In the genomic region with DNA sequence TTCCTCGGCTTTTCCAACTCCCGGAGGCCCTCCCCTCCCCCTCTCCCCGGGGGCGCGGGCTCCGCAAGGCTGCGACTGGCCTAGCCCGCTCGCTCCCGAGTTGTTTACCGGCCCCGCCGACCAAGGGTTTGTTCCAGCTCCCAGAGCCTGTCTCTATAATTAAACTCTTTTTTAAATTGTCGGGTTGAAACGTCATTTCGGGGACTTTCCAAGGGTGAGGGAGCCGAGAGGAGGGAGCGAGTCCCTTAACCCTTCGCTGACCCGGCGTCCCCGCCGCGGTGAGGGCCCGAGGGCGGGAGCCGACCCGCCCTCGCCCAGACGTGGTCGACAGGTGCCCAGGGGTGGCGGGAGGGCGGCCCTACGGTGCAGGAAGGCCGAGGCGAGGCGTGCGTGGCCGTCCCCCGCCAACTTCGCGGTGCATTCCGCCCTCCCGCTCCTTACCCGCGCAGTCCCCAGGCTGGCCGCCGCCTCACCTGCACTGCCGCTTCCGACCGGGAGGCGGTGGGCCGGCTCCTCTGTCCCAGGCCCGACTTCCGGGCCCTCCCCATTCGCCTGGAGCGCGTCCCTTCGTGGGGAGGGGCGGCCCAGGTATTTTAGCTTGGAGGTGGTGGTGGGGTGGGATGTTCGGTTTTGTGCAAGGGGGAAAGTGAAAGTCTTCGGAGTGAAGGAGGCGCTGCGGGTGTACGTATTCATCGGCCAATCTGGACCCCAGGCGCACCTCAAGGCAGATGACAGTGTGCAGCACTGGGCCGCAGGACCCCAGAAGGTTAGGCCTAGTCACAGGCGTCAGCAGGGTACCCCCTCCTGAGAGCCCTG, we compare ENCODE assay signal across 8 cellular contexts. TPM values are rescaled to one million over a fixed set of nuclear protein-coding genes. Genes with fewer than 3 reads are reported as not detected.
DNase-seq lines count a peak whose midpoint lies in the region; ATAC-seq lines count a peak whose summit lies in the region.

No MANE protein-coding gene starts in this region.

- peaks cover 2% of the 10 kb centered on the region for H3K9me3 ChIP-seq in T-helper 17 cell (ENCODE audit: control insufficient read depth, low read length, poor library complexity, severe bottlenecking)
- H3K9me3 ChIP-seq in iPS-15b (ENCODE audit: control insufficient read depth, insufficient read depth, low read length): no peaks in the 10 kb centered on the region

- H3K9ac ChIP-seq in iPS-15b (ENCODE audit: low read depth, low read length): peak overlapping the region; percentile 97

- H3K27me3 ChIP-seq in iPS-15b (ENCODE audit: control insufficient read depth, insufficient read depth, low read length): no peaks in the 10 kb centered on the region

- peaks cover 43% of the 10 kb centered on the region for H3K4me1 Mint-ChIP-seq in T-helper 17 cell

- peaks cover 18% of the 10 kb centered on the region for H3K4me1 ChIP-seq in iPS-15b (ENCODE audit: control insufficient read depth, insufficient read depth, low read length)

- peak overlapping the region; percentile 63 for H3K4me3 ChIP-seq in iPS-15b (ENCODE audit: low read depth, low read length)
- H3K4me3 ChIP-seq in skeletal muscle cell (ENCODE audit: low read depth, low read length): peak overlapping the region; percentile 99

- peak; percentile 74 for DNase-seq in DMS79 treated with DMSO at 0.1 percent for 48 hours (lab: John Stamatoyannopoulos, UW)
- peak in 65 of 76 experiments; percentile 15 to 79 (median 62) for DNase-seq in HUDEP-2 (lab: John Stamatoyannopoulos, UW; ENCODE audit: unreplicated experiment in 76 of 76)
- peak; percentile 70 to 75 (median 74) for DNase-seq in T-helper 17 cell
- DNase-seq in astrocyte of the hippocampus (ENCODE audit: low read depth, low spot score): peak; percentile 94
- no peak for DNase-seq in skeletal muscle cell (ENCODE audit: low read depth)
- no peak for DNase-seq in AML-193 (lab: John Stamatoyannopoulos, UW)

- H3K27ac Mint-ChIP-seq in T-helper 17 cell: peak overlapping the region; percentile 99

- no peaks in the 10 kb centered on the region for H3K27me3 Mint-ChIP-seq in T-helper 17 cell

- H3K36me3 ChIP-seq in iPS-15b (ENCODE audit: control insufficient read depth, insufficient read depth, low read length): peaks cover 3% of the 10 kb centered on the region

- peak overlapping the region; percentile 96 for H3K4me3 Mint-ChIP-seq in T-helper 17 cell

- peak; percentile 33 for ATAC-seq in GM21367 (IDR thresholded peaks at IDR 0.05; ENCODE audit: unreplicated experiment)
- ATAC-seq in T-helper 17 cell: peak; percentile 51

- H3K36me3 Mint-ChIP-seq in T-helper 17 cell (ENCODE audit: low read depth): peaks cover 9% of the 10 kb centered on the region

RNA-seq across cellular contexts. Expression of a gene that starts 2.9 kb away (rescaled TPM):
- total RNA-seq in T-helper 17 cell: 100 to 1,000 TPM; 217 to 257 TPM

Comparison
In these comparisons a context has a peak if more than half of its experiments do, and no peak if none do; other contexts are left out.
1. DNase-seq: peak in DMS79 treated with DMSO at 0.1 percent for 48 hours (single experiment), HUDEP-2 (65 of 76), T-helper 17 cell (3 of 3) and astrocyte of the hippocampus (single experiment); none in skeletal muscle cell (single experiment) and AML-193 (0 of 2).